ENCODE assay signal across 8 cellular contexts in the genomic region with DNA sequence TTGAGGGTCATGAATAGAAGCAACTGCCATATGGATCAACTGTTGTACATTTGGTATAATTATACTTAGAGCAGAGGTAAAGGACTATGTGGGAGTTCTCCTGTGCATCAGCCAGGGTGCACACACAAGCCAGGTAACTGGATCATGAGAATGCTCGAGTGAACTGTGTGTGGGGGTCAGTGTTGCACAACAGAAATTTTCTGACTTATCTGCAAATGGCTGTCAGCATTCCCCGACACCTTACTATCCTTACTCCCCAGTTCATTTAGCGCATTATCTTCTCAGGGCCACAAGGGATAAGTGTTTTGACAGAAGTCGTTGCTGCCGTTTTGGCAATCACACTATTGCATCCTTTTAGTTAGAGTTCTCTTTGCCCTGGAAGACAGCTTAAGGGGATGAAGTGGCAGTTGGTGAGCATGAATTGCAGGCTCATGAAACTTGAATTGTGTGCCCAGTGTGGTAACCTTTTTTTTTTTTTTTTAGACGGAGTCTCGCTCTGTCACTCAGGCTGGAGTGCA. TPM values are rescaled to one million over a fixed set of nuclear protein-coding genes. Genes with fewer than 3 reads are reported as not detected.
DNase-seq lines count a peak whose midpoint lies in the region; ATAC-seq and TF ChIP-seq lines count a peak whose summit lies in the region.

No MANE protein-coding gene starts in this region.

- no TSS peak for BruUV-seq in Panc1 (replicated peaks; lab: Mats Ljungman, UMichigan)

- H3K27me3 ChIP-seq in H7 (ENCODE audit: control insufficient read depth, insufficient read depth, low read length), result no peaks in the 10 kb centered on the region
- no peaks in the 10 kb centered on the region for H3K27me3 ChIP-seq in Panc1 (ENCODE audit: control insufficient read depth, insufficient read depth, low read length)
- H3K27me3 ChIP-seq in rectal smooth muscle tissue (ENCODE audit: control insufficient read depth, insufficient read depth, low read length), result no peaks in the 10 kb centered on the region

- intact Hi-C loops in Panc1 (cut with micrococcal nuclease; ENCODE audit: unreplicated experiment), result no loop called here

- POLR2A ChIA-PET in Panc1 (lab: Charles Lee), result interaction anchor here (0.6 kb wide), 1 partner anchor 19 kb away, joined by 3 read pairs; no protein-coding TSS in a partner anchor

- no peak for ATAC-seq in Panc1
- no peak for ATAC-seq in HG02852 (IDR thresholded peaks at IDR 0.05; ENCODE audit: unreplicated experiment)
- ATAC-seq in GM19328 (IDR thresholded peaks at IDR 0.05; ENCODE audit: unreplicated experiment), result no peak

- no peaks in the 10 kb centered on the region for H3K9me3 ChIP-seq in Panc1 (ENCODE audit: control insufficient read depth, insufficient read depth, low read depth, low read length)

- CTCF ChIA-PET in Panc1 (lab: Charles Lee), result no interaction called here

- no peak overlapping the region for H3K9ac ChIP-seq in rectal smooth muscle tissue (ENCODE audit: low read length)

- peak overlapping the region; percentile 98 for H3K27ac ChIP-seq in Panc1 (ENCODE audit: low read length)
- no peak overlapping the region for H3K27ac ChIP-seq in rectal smooth muscle tissue (ENCODE audit: low read depth, low read length)

- DNase-seq in H7 (peak; percentile 37), Panc1 (ENCODE audit: low read depth, low spot score) (no peak), epithelial cell of proximal tubule (ENCODE audit: low read depth) (no peak), NCI-H146 (lab: John Stamatoyannopoulos, UW) (no peak), pons (ENCODE audit: low spot score) (no peak)

- peaks cover 14% of the 10 kb centered on the region; the same call in 1 of the 2 replicates for H3K4me1 ChIP-seq in Panc1 (ENCODE audit: control insufficient read depth, insufficient read depth, low read length)
- peaks cover 14% of the 10 kb centered on the region for H3K4me1 ChIP-seq in rectal smooth muscle tissue (ENCODE audit: control insufficient read depth, insufficient read depth, low read length)

- in situ Hi-C loops in Panc1 (cut with HindIII; ENCODE audit: low pct_unique_long_range_greater_than_20kb, low sequenced_read_pairs), result no loop called here

- no peak overlapping the region for H3K4me3 ChIP-seq in H7 (ENCODE audit: insufficient read depth, low read depth, low read length)
- H3K4me3 ChIP-seq in Panc1 (ENCODE audit: low read depth in 2 of 2, low read length in 2 of 2), result peak overlapping the region; percentile 69 to 96
- H3K4me3 ChIP-seq in epithelial cell of proximal tubule (ENCODE audit: low read depth, low read length), result peak overlapping the region; percentile 81
- peak overlapping the region; percentile 46 for H3K4me3 ChIP-seq in rectal smooth muscle tissue (ENCODE audit: low read length)

- TF ChIP-seq CTCF in Panc1 (IDR thresholded peaks at IDR 0.05) (no peak), epithelial cell of proximal tubule (conservative IDR thresholded peaks at IDR 0.05; ENCODE audit: low read depth, low read length) (no peak)

- H3K36me3 ChIP-seq in H7 (replicated peaks; ENCODE audit: control insufficient read depth, insufficient read depth, low read length) (peaks cover 3% of the 10 kb centered on the region), Panc1 (ENCODE audit: control insufficient read depth, insufficient read depth, low read length) (peaks cover 16% of the 10 kb centered on the region), rectal smooth muscle tissue (ENCODE audit: control insufficient read depth, insufficient read depth, low read length) (no peaks in the 10 kb centered on the region)

RNA-seq across cellular contexts. Expression of gene CANX, which starts 1.7 kb away (rescaled TPM):
- total RNA-seq in H7 (2014; rRNA removed; shearing (Covaris generic)), result 263 and 304 TPM in 2 replicates
- total RNA-seq in Panc1 (2021; ENCODE audit: unreplicated experiment) (707 TPM), epithelial cell of proximal tubule (390 and 467 TPM in 2 replicates)
- 630 TPM for polyA plus RNA-seq in Panc1 (2012; ENCODE audit: insufficient read length)

RNA-seq across cellular contexts. Expression of gene CBY3, which starts 19.6 kb away (rescaled TPM):
- 0.44 TPM in 1 of 2 replicates, not detected in the other for total RNA-seq in H7 (2014; rRNA removed; shearing (Covaris generic))
- total RNA-seq in Panc1 (2021; ENCODE audit: unreplicated experiment) (0.39 TPM), epithelial cell of proximal tubule (not detected in 2 replicates)
- 0.57 TPM for polyA plus RNA-seq in Panc1 (2012; ENCODE audit: insufficient read length)

RNA-seq across cellular contexts. Expression of gene MAML1, which starts 32.2 kb away (rescaled TPM):
- total RNA-seq in H7 (2014; rRNA removed; shearing (Covaris generic)), result 21.5 and 22.3 TPM in 2 replicates
- 31.3 TPM for total RNA-seq in Panc1 (2021; ENCODE audit: unreplicated experiment)
- polyA plus RNA-seq in Panc1 (2012; ENCODE audit: insufficient read length), result 33.1 TPM
- 11.8 and 24.3 TPM in 2 replicates for total RNA-seq in epithelial cell of proximal tubule
